Comparison of ENCODE assay signal across 1 cellular context in genomic region chr14:34673702-34674101, GRCh38.
TF ChIP-seq lines count a peak whose summit lies in the region.

No MANE protein-coding gene starts in this region.

TF ChIP-seq in SK-N-SH, 30 proteins besides CTCF, POLR2A, EP300 and RAD21 (continued from another document):
- TF ChIP-seq PBX3 (IDR thresholded peaks at IDR 0.05) (no peak), FOXM1 (IDR thresholded peaks at IDR 0.05; ENCODE audit: low read depth) (no peak), RCOR1 (IDR thresholded peaks at IDR 0.05; ENCODE audit: low read length) (no peak), EZH2phosphoT487 (IDR thresholded peaks at IDR 0.05; ENCODE audit: borderline replicate concordance, low read depth) (no peak), CHD2 (IDR thresholded peaks at IDR 0.05; ENCODE audit: low read length, partially characterized antibody) (no peak)
